10 cellular contexts compared by ENCODE assay signal in genomic region chr12:47889040-47889439, GRCh38. TPM values are rescaled to one million over a fixed set of nuclear protein-coding genes. Genes with fewer than 3 reads are reported as not detected.
A peak's percentile ranks its signal among the peaks of the same experiment; 100 is the strongest.
DNase-seq lines count a peak whose midpoint lies in the region; ATAC-seq, FAIRE-seq and TF ChIP-seq lines count a peak whose summit lies in the region.
"Had no signal": no experiment of that assay in that cellular context is flagged by ENCODE, and none has a peak within 500 bp of the region (broad histone marks: within the 10 kb centered on the region; RNA-seq: fewer than 3 reads in every experiment).

No MANE protein-coding gene starts in this region.

- ATAC-seq in GM21526 (IDR thresholded peaks at IDR 0.05; ENCODE audit: low FRiP score, unreplicated experiment), result peak; percentile 51
- ATAC-seq in RWPE2 (ENCODE audit: low read depth), result no peak
- peak; percentile 53 for ATAC-seq in left colon

- no peak for TF ChIP-seq EP300 in sigmoid colon (IDR thresholded peaks at IDR 0.05)

- peak; percentile 60 for DNase-seq in GM12865 (ENCODE audit: low read depth)
- peak; percentile 25 for DNase-seq in RWPE2 (ENCODE audit: low spot score)
- DNase-seq in left colon, result no peak
- DNase-seq in H54 (ENCODE audit: insufficient read length, low spot score), result no peak
- no peak for DNase-seq in NCI-H226
- DNase-seq in sigmoid colon, result no peak
- no peak for DNase-seq in NCI-H526 treated with DMSO at 0.1 percent for 48 hours (lab: John Stamatoyannopoulos, UW)

- H3K4me3 ChIP-seq in GM12865 (ENCODE audit: low read depth, low read length) (no peak overlapping the region), RWPE2 (ENCODE audit: severe bottlenecking) (no peak overlapping the region), sigmoid colon (no peak overlapping the region)
- H3K4me3 ChIP-seq: cardiac muscle cell, suprapubic skin had no signal

- intact Hi-C loops in left colon (cut with DNase I, micrococcal nuclease), result no loop called here
- intact Hi-C loops in sigmoid colon (cut with DNase I), result no loop called here

- H3K27ac ChIP-seq in RWPE2 (ENCODE audit: poor library complexity, severe bottlenecking) (no peak overlapping the region), sigmoid colon (no peak overlapping the region)
- H3K27ac ChIP-seq: cardiac muscle cell, suprapubic skin had no signal

- no peak for FAIRE-seq in H54 (lab: Jason Lieb, UNC)

- WGBS in sigmoid colon, 2 donors, result 59 to 69% methylated on average over 4 of the region's 4 CpGs

- TF ChIP-seq CTCF in GM12865 (IDR thresholded peaks at IDR 0.05; ENCODE audit: insufficient read depth, low read depth, low read length, missing control alignments) (no peak), RWPE2 (IDR thresholded peaks at IDR 0.05; ENCODE audit: poor library complexity, severe bottlenecking) (no peak), sigmoid colon (IDR thresholded peaks at IDR 0.05) (no peak)

- peaks cover 4% of the 10 kb centered on the region for H3K4me1 ChIP-seq in RWPE2 (ENCODE audit: insufficient read depth, poor library complexity, severe bottlenecking)
- no peaks in the 10 kb centered on the region for H3K4me1 ChIP-seq in sigmoid colon

- H3K36me3 ChIP-seq in RWPE2 (ENCODE audit: low read depth), result no peaks in the 10 kb centered on the region; the same call in 1 of the 2 replicates
- no peaks in the 10 kb centered on the region for H3K36me3 ChIP-seq in sigmoid colon
- H3K36me3 ChIP-seq: cardiac muscle cell, suprapubic skin had no signal

- no peak for TF ChIP-seq POLR2A in H54 (IDR thresholded peaks at IDR 0.05; ENCODE audit: low read depth, low read length)
- no peak for TF ChIP-seq POLR2A in sigmoid colon (IDR thresholded peaks at IDR 0.05)

- no peaks in the 10 kb centered on the region for H3K9me3 ChIP-seq in RWPE2 (ENCODE audit: severe bottlenecking)
- no peaks in the 10 kb centered on the region for H3K9me3 ChIP-seq in sigmoid colon
- H3K9me3 ChIP-seq: suprapubic skin had no signal

- H3K27me3 ChIP-seq in RWPE2 (ENCODE audit: insufficient read depth, poor library complexity, severe bottlenecking), result no peaks in the 10 kb centered on the region
- no peaks in the 10 kb centered on the region for H3K27me3 ChIP-seq in sigmoid colon
- H3K27me3 ChIP-seq: suprapubic skin had no signal

RNA-seq across cellular contexts. Expression of gene VDR, which starts 15.8 kb away (rescaled TPM):
- total RNA-seq in left colon (100 to 1,000 TPM; 143 to 154 TPM), sigmoid colon (1 to 10 TPM in 3 of 4 donors, under 1 TPM in 1; 0.71 to 2.5 (median 1.5) TPM)
- polyA plus RNA-seq in sigmoid colon, result 10 to 100 TPM; 36.0 to 69.1 (median 60.5) TPM
- total RNA-seq: cardiac muscle cell had no signal
- polyA plus RNA-seq: cardiac muscle cell had no signal

Comparison
In these comparisons a context has a peak if more than half of its experiments do, and no peak if none do; other contexts are left out.
1. DNase-seq: peak in GM12865 (single experiment) and RWPE2 (single experiment); none in left colon (0 of 2), H54 (single experiment), NCI-H226 (single experiment), sigmoid colon (single experiment) and NCI-H526 treated with DMSO at 0.1 percent for 48 hours (single experiment).
2. RNA of gene VDR, which starts 15.8 kb away (total RNA-seq): 143 to 154 TPM in left colon; 0.71 to 2.5 TPM in sigmoid colon; every median in the first group is over 10 times any median in the second.